37 cellular contexts compared by ENCODE assay signal in the genomic region with DNA sequence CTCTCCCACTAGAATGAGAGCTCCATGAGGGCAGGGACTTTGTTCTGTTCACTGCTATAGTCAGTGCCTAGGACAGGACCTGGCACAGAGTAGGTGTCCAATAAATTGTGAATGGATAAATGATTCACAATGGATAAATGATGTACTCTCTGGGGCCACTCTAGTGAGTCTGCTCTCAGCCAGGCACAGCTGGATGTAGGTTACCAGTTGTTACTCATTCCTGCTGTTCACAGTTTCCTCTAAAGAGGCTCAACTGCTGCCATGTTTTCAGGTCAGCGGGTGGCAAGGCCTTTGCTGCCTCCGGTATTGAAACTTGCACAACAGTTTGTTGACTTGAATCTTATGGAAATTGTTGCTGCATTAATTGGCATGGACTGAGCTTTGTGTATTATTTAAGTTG.
"Had no signal": no experiment of that assay in that cellular context is flagged by ENCODE, and none has a peak within 500 bp of the region (broad histone marks: within the 10 kb centered on the region; RNA-seq: fewer than 3 reads in every experiment).

No MANE protein-coding gene starts in this region.

- H3K27ac ChIP-seq: KMS-11, Peyer's patch, SJSA1 had no signal

- H3K4me3 Mint-ChIP-seq: activated CD4-positive, alpha-beta memory T cell treated with anti-CD3 and anti-CD28 coated beads for 36 hours; activated CD4-positive, alpha-beta T cell treated with anti-CD3 and anti-CD28 coated beads for 36 hours; activated CD4-positive, alpha-beta T cell treated with anti-CD3 and anti-CD28 coated beads, Interleukin-2, amount 10 ng/mL, durations not matched to agents 7 days and 5 days; activated CD8-positive, alpha-beta memory T cell treated with anti-CD3 and anti-CD28 coated beads, Interleukin-2, amount 10 ng/mL, durations not matched to agents 7 days and 5 days; activated naive CD4-positive, alpha-beta T cell treated with anti-CD3 and anti-CD28 coated beads, Interleukin-2, amount 50 U/mL, for 24 hours; activated naive CD8-positive, alpha-beta T cell treated with anti-CD3 and anti-CD28 coated beads, Interleukin-2, amount 10 ng/mL, durations not matched to agents 7 days and 5 days; activated T-cell treated with anti-CD3 and anti-CD28 coated beads, Interleukin-2, amount 50 U/mL, for 72 hours; brain; T-helper 1 cell treated with Interleukin-12 subunit alpha and Interleukin-12 subunit beta and Interleukin-4 antibody, amounts not matched to agents 30 μg/mL and 1 μg/mL, for 36 hours; T-helper 2 cell treated with Interferon-gamma antibody and Interleukin-4, amounts not matched to agents 5 μg/mL and 100 μg/mL, for 36 hours; WTC11 had no signal

- H3K27ac Mint-ChIP-seq: activated CD4-positive, alpha-beta memory T cell treated with anti-CD3 and anti-CD28 coated beads for 36 hours; activated CD4-positive, alpha-beta T cell treated with anti-CD3 and anti-CD28 coated beads for 36 hours; activated CD4-positive, alpha-beta T cell treated with anti-CD3 and anti-CD28 coated beads, Interleukin-2, amount 10 ng/mL, durations not matched to agents 7 days and 5 days; activated CD8-positive, alpha-beta memory T cell treated with anti-CD3 and anti-CD28 coated beads, Interleukin-2, amount 10 ng/mL, durations not matched to agents 7 days and 5 days; activated naive CD4-positive, alpha-beta T cell treated with anti-CD3 and anti-CD28 coated beads, Interleukin-2, amount 50 U/mL, for 24 hours; activated naive CD8-positive, alpha-beta T cell treated with anti-CD3 and anti-CD28 coated beads, Interleukin-2, amount 10 ng/mL, durations not matched to agents 7 days and 5 days; activated T-cell treated with anti-CD3 and anti-CD28 coated beads, Interleukin-2, amount 50 U/mL, for 72 hours; activated T-helper 2 cell treated with anti-CD3 and anti-CD28 coated beads, Interferon-gamma antibody, Interleukin-2, Interleukin-4, amounts not matched to agents 10 μg/mL and 5 μg/mL and 100 μg/mL, durations not matched to agents 14 hours and 24 hours and 36 hours; brain; T-helper 1 cell treated with Interleukin-12 subunit alpha and Interleukin-12 subunit beta and Interleukin-4 antibody, amounts not matched to agents 30 μg/mL and 1 μg/mL, for 36 hours; T-helper 2 cell treated with Interferon-gamma antibody and Interleukin-4, amounts not matched to agents 5 μg/mL and 100 μg/mL, for 36 hours; WTC11 had no signal

- H3K27me3 Mint-ChIP-seq: activated CD4-positive, alpha-beta T cell treated with anti-CD3 and anti-CD28 coated beads for 36 hours; activated naive CD4-positive, alpha-beta T cell treated with anti-CD3 and anti-CD28 coated beads, Interleukin-2, amount 50 U/mL, for 24 hours had no signal

- H3K4me1 ChIP-seq: Peyer's patch, SJSA1 had no signal

- H3K36me3 Mint-ChIP-seq: activated CD4-positive, alpha-beta memory T cell treated with anti-CD3 and anti-CD28 coated beads for 36 hours; activated CD8-positive, alpha-beta memory T cell treated with anti-CD3 and anti-CD28 coated beads, Interleukin-2, amount 10 ng/mL, durations not matched to agents 7 days and 5 days; activated naive CD4-positive, alpha-beta T cell treated with anti-CD3 and anti-CD28 coated beads, Interleukin-2, amount 50 U/mL, for 24 hours; activated naive CD8-positive, alpha-beta T cell treated with anti-CD3 and anti-CD28 coated beads, Interleukin-2, amount 10 ng/mL, durations not matched to agents 7 days and 5 days; brain had no signal

- H3K9me3 Mint-ChIP-seq: activated CD4-positive, alpha-beta memory T cell treated with anti-CD3 and anti-CD28 coated beads for 36 hours; activated CD4-positive, alpha-beta T cell treated with anti-CD3 and anti-CD28 coated beads, Interleukin-2, amount 10 ng/mL, durations not matched to agents 7 days and 5 days; activated naive CD4-positive, alpha-beta T cell treated with anti-CD3 and anti-CD28 coated beads, Interleukin-2, amount 50 U/mL, for 24 hours; activated naive CD8-positive, alpha-beta T cell treated with anti-CD3 and anti-CD28 coated beads, Interleukin-2, amount 10 ng/mL, durations not matched to agents 7 days and 5 days; activated T-cell treated with anti-CD3 and anti-CD28 coated beads, Interleukin-2, amount 50 U/mL, for 72 hours; activated T-helper 2 cell treated with anti-CD3 and anti-CD28 coated beads, Interferon-gamma antibody, Interleukin-2, Interleukin-4, amounts not matched to agents 10 μg/mL and 5 μg/mL and 100 μg/mL, durations not matched to agents 14 hours and 24 hours and 36 hours; T-helper 1 cell treated with Interleukin-12 subunit alpha and Interleukin-12 subunit beta and Interleukin-4 antibody, amounts not matched to agents 30 μg/mL and 1 μg/mL, for 36 hours; T-helper 2 cell treated with Interferon-gamma antibody and Interleukin-4, amounts not matched to agents 5 μg/mL and 100 μg/mL, for 36 hours; WTC11 had no signal

- H3K4me1 Mint-ChIP-seq: activated CD4-positive, alpha-beta T cell treated with anti-CD3 and anti-CD28 coated beads for 36 hours; activated CD4-positive, alpha-beta T cell treated with anti-CD3 and anti-CD28 coated beads, Interleukin-2, amount 10 ng/mL, durations not matched to agents 7 days and 5 days; activated CD8-positive, alpha-beta memory T cell treated with anti-CD3 and anti-CD28 coated beads, Interleukin-2, amount 10 ng/mL, durations not matched to agents 7 days and 5 days; activated naive CD4-positive, alpha-beta T cell treated with anti-CD3 and anti-CD28 coated beads, Interleukin-2, amount 50 U/mL, for 24 hours; activated naive CD8-positive, alpha-beta T cell treated with anti-CD3 and anti-CD28 coated beads, Interleukin-2, amount 10 ng/mL, durations not matched to agents 7 days and 5 days; brain had no signal

- DNase-seq: activated CD4-positive, alpha-beta memory T cell treated with anti-CD3 and anti-CD28 coated beads for 36 hours; activated CD4-positive, alpha-beta T cell treated with anti-CD3 and anti-CD28 coated beads for 36 hours; activated CD4-positive, alpha-beta T cell treated with anti-CD3 and anti-CD28 coated beads, Interleukin-2, amount 10 ng/mL, durations not matched to agents 7 days and 5 days; activated CD8-positive, alpha-beta memory T cell treated with anti-CD3 and anti-CD28 coated beads, Interleukin-2, amount 10 ng/mL, durations not matched to agents 7 days and 5 days; activated gamma-delta T cell; activated naive CD4-positive, alpha-beta T cell treated with Interleukin-2 at 50 U/mL for 16 hours; activated naive CD8-positive, alpha-beta T cell treated with anti-CD3 and anti-CD28 coated beads, Interleukin-2, amount 10 ng/mL, durations not matched to agents 7 days and 5 days; activated T-cell treated with anti-CD3 and anti-CD28 coated beads, Interleukin-2, amount 50 U/mL, for 1 hour; activated T-cell treated with anti-CD3 and anti-CD28 coated beads, Interleukin-2, amount 50 U/mL, for 72 hours; amygdala; central memory CD4-positive, alpha-beta T cell; MM.1S; NCI-H1092 treated with DMSO at 0.1 percent for 48 hours; NCI-H1417; NCI-H146; NCI-H187; NCI-H2029 treated with DMSO at 0.1 percent for 48 hours; NCI-H2107; NCI-H2171; NCI-H510A; NCI-H526; NCI-H748 treated with DMSO at 0.1 percent for 48 hours; NK-92 treated with Interleukin-12 subunit alpha and Interleukin-12 subunit beta, amount 100 ng/mL, for 24 hours; PC-3; RPMI8226; SHP77 treated with DMSO at 0.1 percent for 48 hours; SK-N-SH had no signal

- H3K4me3 ChIP-seq: Peyer's patch, SJSA1 had no signal

- H3K27me3 ChIP-seq: Peyer's patch, SJSA1 had no signal

- H3K36me3 ChIP-seq: Peyer's patch, SJSA1 had no signal

- ATAC-seq: activated CD4-positive, alpha-beta T cell treated with anti-CD3 and anti-CD28 coated beads for 36 hours; activated CD4-positive, CD25-positive, alpha-beta regulatory T cell treated with anti-CD3 and anti-CD28 coated beads, Interleukin-2, amount 50 U/mL, for 24 hours; activated CD8-positive, alpha-beta memory T cell treated with anti-CD3 and anti-CD28 coated beads, Interleukin-2, amount 10 ng/mL, durations not matched to agents 7 days and 5 days; activated T-cell treated with anti-CD3 and anti-CD28 coated beads, Interleukin-2, amount 50 U/mL, for 72 hours; PC-3; WTC11 had no signal

- H3K9me3 ChIP-seq: Peyer's patch, SJSA1, SK-N-SH had no signal
